20 cellular contexts compared by ENCODE assay signal in the genomic region with DNA sequence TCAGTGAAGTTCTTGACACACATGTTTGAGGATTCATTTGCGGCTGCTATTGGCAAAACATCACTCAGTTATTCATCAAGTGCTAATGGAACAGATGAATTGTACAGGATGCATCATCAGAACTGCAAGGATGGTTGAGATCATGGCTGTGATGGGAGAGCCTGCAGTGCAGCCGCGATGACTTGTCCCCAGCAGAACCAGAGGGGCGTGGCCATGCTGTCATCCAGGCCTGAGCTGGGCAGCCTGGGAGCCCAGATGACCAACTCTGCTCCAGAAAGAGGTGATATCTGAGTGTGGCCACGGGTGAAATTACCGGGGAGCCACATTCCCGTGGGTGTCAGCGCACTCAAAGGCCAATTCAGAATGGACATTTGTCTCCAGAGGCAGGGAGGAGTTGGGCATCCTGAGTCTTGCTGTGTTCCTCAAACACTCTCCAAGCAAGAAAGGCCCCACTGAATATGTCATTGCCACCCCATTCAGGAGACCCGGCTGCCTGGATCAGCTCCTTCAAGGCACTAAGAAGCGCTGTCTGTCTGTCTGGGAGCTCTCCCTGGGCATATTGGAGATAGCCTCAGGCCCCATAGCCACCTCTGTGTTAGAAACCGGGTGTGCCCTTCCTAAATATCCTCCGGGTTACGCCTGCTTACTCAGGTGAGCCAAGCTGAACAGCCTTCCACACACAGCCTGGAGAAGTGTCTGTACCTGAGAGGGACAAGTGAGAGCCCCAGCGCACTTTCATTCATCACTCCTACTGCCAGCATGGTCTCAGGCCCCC.
DNase-seq lines count a peak whose midpoint lies in the region; ATAC-seq, FAIRE-seq and TF ChIP-seq lines count a peak whose summit lies in the region.
"Had no signal": no experiment of that assay in that cellular context is flagged by ENCODE, and none has a peak within 500 bp of the region (broad histone marks: within the 10 kb centered on the region; RNA-seq: fewer than 3 reads in every experiment).

No MANE protein-coding gene starts in this region.

- H3K79me1 ChIP-seq in neuronal stem cell (ENCODE audit: low read depth, low read length) = no peaks in the 10 kb centered on the region

- H2BK5ac ChIP-seq in neuronal stem cell (ENCODE audit: low read length) = no peak overlapping the region

- H3K4me1 ChIP-seq in astrocyte (ENCODE audit: insufficient read depth, low read length) (no peaks in the 10 kb centered on the region), neuronal stem cell (ENCODE audit: control insufficient read depth in 2 of 2, insufficient read depth in 1 of 2, low read depth in 1 of 2, low read length in 2 of 2) (no peaks in the 10 kb centered on the region)
- H3K4me1 ChIP-seq: A549 had no signal

- H3K23ac ChIP-seq in neuronal stem cell (ENCODE audit: low read depth, low read length, poor library complexity) = no peak overlapping the region

- no peaks in the 10 kb centered on the region for H3K27me3 Mint-ChIP-seq in astrocyte (ENCODE audit: low read depth, unreplicated experiment)
- H3K27me3 Mint-ChIP-seq: IgD-negative memory B cell had no signal

- H3K36me3 Mint-ChIP-seq in astrocyte (ENCODE audit: low read depth, unreplicated experiment) = peaks cover 10% of the 10 kb centered on the region
- H3K36me3 Mint-ChIP-seq in stimulated activated effector memory CD8-positive, alpha-beta T cell treated with anti-CD3 and anti-CD28 coated beads, Interleukin-12 subunit alpha, Interleukin-12 subunit beta, amount 100 ng/mL, for 72 hours = no peaks in the 10 kb centered on the region
- H3K36me3 Mint-ChIP-seq: CD4-positive, alpha-beta memory T cell; IgD-negative memory B cell had no signal

- peaks cover 3% of the 10 kb centered on the region for H4K20me1 ChIP-seq in astrocyte (ENCODE audit: insufficient read depth, low read length)
- H4K20me1 ChIP-seq: BLaER1 treated with 17β-estradiol and CSF1 and Interleukin-3, amounts not matched to agents 10 nM and 100 nM had no signal

- no peak for TF ChIP-seq CTCF in astrocyte (IDR thresholded peaks at IDR 0.05; ENCODE audit: insufficient read depth, low read depth, low read length)

- H4K8ac ChIP-seq in neuronal stem cell (ENCODE audit: low read depth, low read length) = no peak overlapping the region

- no peak overlapping the region for H2BK15ac ChIP-seq in neuronal stem cell (ENCODE audit: low read length)

- H3K27ac ChIP-seq in astrocyte (ENCODE audit: low read depth, low read length) = no peak overlapping the region
- H3K27ac ChIP-seq in neuronal stem cell (replicated peaks; ENCODE audit: low read length) = no peak overlapping the region
- H3K27ac ChIP-seq: A549; BLaER1 treated with 17β-estradiol and CSF1 and Interleukin-3, amounts not matched to agents 10 nM and 100 nM; PC-9 had no signal

- no peak overlapping the region for H3K4me3 Mint-ChIP-seq in astrocyte (ENCODE audit: unreplicated experiment)
- H3K4me3 Mint-ChIP-seq in stimulated activated effector memory CD8-positive, alpha-beta T cell treated with anti-CD3 and anti-CD28 coated beads, Interleukin-12 subunit alpha, Interleukin-12 subunit beta, amount 100 ng/mL, for 72 hours = no peak overlapping the region
- H3K4me3 Mint-ChIP-seq: CD4-positive, alpha-beta memory T cell; IgD-negative memory B cell had no signal

- H2AFZ ChIP-seq in astrocyte (ENCODE audit: low read depth, low read length) (no peak overlapping the region), neuronal stem cell (ENCODE audit: low read length) (no peak overlapping the region)
- H2AFZ ChIP-seq: PC-9 had no signal

- no peak overlapping the region for H4K91ac ChIP-seq in neuronal stem cell (ENCODE audit: low read depth, low read length, poor library complexity)

- H3K18ac ChIP-seq in neuronal stem cell (ENCODE audit: low read length) = no peak overlapping the region

- no peak overlapping the region for H3K27ac Mint-ChIP-seq in astrocyte (ENCODE audit: unreplicated experiment)
- no peak overlapping the region for H3K27ac Mint-ChIP-seq in stimulated activated effector memory CD8-positive, alpha-beta T cell treated with anti-CD3 and anti-CD28 coated beads, Interleukin-12 subunit alpha, Interleukin-12 subunit beta, amount 100 ng/mL, for 72 hours
- H3K27ac Mint-ChIP-seq: CD4-positive, alpha-beta memory T cell; IgD-negative memory B cell had no signal

- H3K4me3 ChIP-seq in astrocyte (ENCODE audit: insufficient read depth, low read depth, low read length) = no peak overlapping the region
- no peak overlapping the region for H3K4me3 ChIP-seq in neuronal stem cell (ENCODE audit: low read length in 2 of 2)
- H3K4me3 ChIP-seq: A549; BLaER1 treated with 17β-estradiol and CSF1 and Interleukin-3, amounts not matched to agents 10 nM and 100 nM; PC-9 had no signal

- H3K27me3 ChIP-seq in astrocyte (ENCODE audit: insufficient read depth, low read length) (no peaks in the 10 kb centered on the region), neuronal stem cell (ENCODE audit: control insufficient read depth in 3 of 3, insufficient read depth in 3 of 3, low read depth in 1 of 3, low read length in 3 of 3) (no peaks in the 10 kb centered on the region)
- H3K27me3 ChIP-seq: BLaER1 treated with 17β-estradiol and CSF1 and Interleukin-3, amounts not matched to agents 10 nM and 100 nM had no signal

- no CpG with 5 or more reads among the region's 14 CpGs for WGBS in neuronal stem cell (ENCODE audit: extremely low coverage in 2 of 2, insufficient read length in 2 of 2, insufficient replicate concordance in 1 of 2), 2 donors

- no peak overlapping the region for H3K9ac ChIP-seq in astrocyte (ENCODE audit: low read length)
- no peak overlapping the region for H3K9ac ChIP-seq in neuronal stem cell (ENCODE audit: low read depth, low read length, poor library complexity)
- H3K9ac ChIP-seq: BLaER1 treated with 17β-estradiol and CSF1 and Interleukin-3, amounts not matched to agents 10 nM and 100 nM had no signal

- H3K36me3 ChIP-seq in astrocyte (ENCODE audit: insufficient read depth, low read length) (no peaks in the 10 kb centered on the region), neuronal stem cell (replicated peaks in 1 of 2; ENCODE audit: control insufficient read depth in 2 of 2, insufficient read depth in 2 of 2, low read length in 2 of 2) (no peaks in the 10 kb centered on the region)
- H3K36me3 ChIP-seq: BLaER1 treated with 17β-estradiol and CSF1 and Interleukin-3, amounts not matched to agents 10 nM and 100 nM had no signal

- intact Hi-C loops in left colon (cut with DNase I, micrococcal nuclease) = no loop called here

- H3K79me2 ChIP-seq in astrocyte (ENCODE audit: insufficient read depth, low read length) = no peaks in the 10 kb centered on the region

- H2BK120ac ChIP-seq in neuronal stem cell (ENCODE audit: low read depth, low read length) = no peak overlapping the region

- H3K4me1 Mint-ChIP-seq in astrocyte (ENCODE audit: low read depth, unreplicated experiment) = no peaks in the 10 kb centered on the region
- H3K4me1 Mint-ChIP-seq in stimulated activated effector memory CD8-positive, alpha-beta T cell treated with anti-CD3 and anti-CD28 coated beads, Interleukin-12 subunit alpha, Interleukin-12 subunit beta, amount 100 ng/mL, for 72 hours = no peaks in the 10 kb centered on the region
- H3K4me1 Mint-ChIP-seq: CD4-positive, alpha-beta memory T cell had no signal

- no peak overlapping the region for H2AK5ac ChIP-seq in neuronal stem cell (ENCODE audit: low read depth, low read length)

- no peak overlapping the region for H3K4ac ChIP-seq in neuronal stem cell (ENCODE audit: low read length)

- H3K14ac ChIP-seq in neuronal stem cell (ENCODE audit: low read length) = no peak overlapping the region

- no peak overlapping the region for H2BK12ac ChIP-seq in neuronal stem cell (ENCODE audit: low read length)

- FAIRE-seq in astrocyte (lab: Jason Lieb, UNC) = no peak
- FAIRE-seq: A549, GM18507 had no signal

- peak; percentile 27 for ATAC-seq in stimulated activated effector memory CD8-positive, alpha-beta T cell treated with anti-CD3 and anti-CD28 coated beads, Interleukin-12 subunit alpha, Interleukin-12 subunit beta, amount 100 ng/mL, for 72 hours
- ATAC-seq in left colon = no peak
- ATAC-seq: A549 had no signal

- H3K9me3 ChIP-seq in astrocyte (ENCODE audit: insufficient read depth, low read depth, low read length) = no peaks in the 10 kb centered on the region
- H3K9me3 ChIP-seq in neuronal stem cell (replicated peaks in 1 of 2; ENCODE audit: control insufficient read depth in 2 of 2, insufficient read depth in 1 of 2, low read depth in 1 of 2, low read length in 2 of 2) = no peaks in the 10 kb centered on the region
- H3K9me3 ChIP-seq: A549 had no signal

- no peak overlapping the region for H3K4me2 ChIP-seq in astrocyte (ENCODE audit: low read length)
- no peak overlapping the region for H3K4me2 ChIP-seq in neuronal stem cell (ENCODE audit: insufficient read depth, low read length, poor library complexity, severe bottlenecking)
- H3K4me2 ChIP-seq: A549; BLaER1 treated with 17β-estradiol and CSF1 and Interleukin-3, amounts not matched to agents 10 nM and 100 nM; PC-9 had no signal

- peaks cover 7% of the 10 kb centered on the region for H3K9me3 Mint-ChIP-seq in astrocyte (ENCODE audit: unreplicated experiment)
- H3K9me3 Mint-ChIP-seq in stimulated activated effector memory CD8-positive, alpha-beta T cell treated with anti-CD3 and anti-CD28 coated beads, Interleukin-12 subunit alpha, Interleukin-12 subunit beta, amount 100 ng/mL, for 72 hours = no peaks in the 10 kb centered on the region

- peak; percentile 85 for DNase-seq in AG20443 (ENCODE audit: low spot score)
- DNase-seq in GOT3 (lab: John Stamatoyannopoulos, UW) = peak; percentile 23
- DNase-seq in astrocyte (ENCODE audit: low read depth) = peak; percentile 17
- no peak for DNase-seq in stimulated activated effector memory CD8-positive, alpha-beta T cell treated with anti-CD3 and anti-CD28 coated beads, Interleukin-12 subunit alpha, Interleukin-12 subunit beta, amount 100 ng/mL, for 72 hours (ENCODE audit: low spot score in 2 of 2)
- no peak for DNase-seq in germinal center (ENCODE audit: low spot score)
- DNase-seq in left colon = no peak
- no peak for DNase-seq in NCI-H1694 treated with DMSO at 0.1 percent for 48 hours (lab: John Stamatoyannopoulos, UW)
- DNase-seq in neuronal stem cell (ENCODE audit: low spot score) = no peak
- DNase-seq: CD4-positive, alpha-beta memory T cell; DND-41; Karpas-422; NCI-H1048; NCI-H1417 treated with DMSO at 0.1 percent for 48 hours; NCI-H187 treated with DMSO at 0.1 percent for 48 hours; NCI-H69; PC-9 had no signal

Comparison
In these comparisons a context has a peak if more than half of its experiments do, and no peak if none do; other contexts are left out.
1. DNase-seq: peak in AG20443 (single experiment), GOT3 (single experiment) and astrocyte (single experiment); none in stimulated activated effector memory CD8-positive, alpha-beta T cell treated with anti-CD3 and anti-CD28 coated beads, Interleukin-12 subunit alpha, Interleukin-12 subunit beta, amount 100 ng/mL, for 72 hours (0 of 2), germinal center (single experiment), left colon (0 of 2), NCI-H1694 treated with DMSO at 0.1 percent for 48 hours (single experiment) and neuronal stem cell (single experiment).